Comparison of ENCODE assay signal across 7 cellular contexts in genomic region chr2:69916151-69916550, GRCh38. TPM values are rescaled to one million over a fixed set of nuclear protein-coding genes. Genes with fewer than 3 reads are reported as not detected.
DNase-seq lines count a peak whose midpoint lies in the region; FAIRE-seq and TF ChIP-seq lines count a peak whose summit lies in the region.

No MANE protein-coding gene starts in this region.

- H3K9me3 ChIP-seq in HAP-1 (no peaks in the 10 kb centered on the region), small intestine (ENCODE audit: control insufficient read depth, low read depth) (no peaks in the 10 kb centered on the region)

- 13 to 44% (median 19%) methylated on average over 2 of the region's 2 CpGs for WGBS in small intestine, 3 donors

- H3K27ac ChIP-seq in VCaP: peak overlapping the region; percentile 76
- no peak overlapping the region for H3K27ac ChIP-seq in small intestine (ENCODE audit: low read depth in 1 of 2, low read length in 1 of 2)

- H3K36me3 ChIP-seq in HAP-1 (replicated peaks) (peaks cover 7% of the 10 kb centered on the region), small intestine (ENCODE audit: control insufficient read depth in 2 of 2, insufficient read depth in 2 of 2, low read length in 2 of 2) (peaks cover 0 to 4% of the 10 kb centered on the region in 2 donors)

- H3K4me3 ChIP-seq in HAP-1 (peak overlapping the region; percentile 91), fibroblast of villous mesenchyme (ENCODE audit: low read depth, low read length) (peak overlapping the region; percentile 87), small intestine (ENCODE audit: low read depth in 1 of 2, low read length in 2 of 2) (peak overlapping the region in 1 of 2 donors; percentile 80)

- FAIRE-seq in small intestine (lab: Jason Lieb, UNC) (no peak), GM12891 (lab: Jason Lieb, UNC) (no peak)

- no peak for TF ChIP-seq POLR2A in GM12891 (IDR thresholded peaks at IDR 0.05; ENCODE audit: low read depth, low read length)

- in situ Hi-C loops in HAP-1 (cut with MboI; ENCODE audit: low sequenced_read_pairs): loop anchor here (10.0 to 25.0 kb wide), 3 partner anchors 149 to 721 kb away; partner anchors contain the start of gene SNRPG

- no peaks in the 10 kb centered on the region for H3K27me3 ChIP-seq in HAP-1 (ENCODE audit: low read depth)
- no peaks in the 10 kb centered on the region for H3K27me3 ChIP-seq in small intestine (ENCODE audit: control insufficient read depth in 2 of 2, insufficient read depth in 2 of 2, low read length in 2 of 2)

- H3K4me1 ChIP-seq in HAP-1 (peaks cover 14% of the 10 kb centered on the region), small intestine (ENCODE audit: control insufficient read depth in 2 of 2, insufficient read depth in 1 of 2, low read depth in 1 of 2, low read length in 1 of 2) (no peaks in the 10 kb centered on the region)

- no peak for DNase-seq in HAP-1 (ENCODE audit: low spot score in 2 of 2)
- DNase-seq in fibroblast of villous mesenchyme (ENCODE audit: low read depth): no peak
- peak; percentile 39 for DNase-seq in small intestine
- no peak for DNase-seq in islet precursor cell
- no peak for DNase-seq in GM12891 (ENCODE audit: insufficient read length, low spot score)
- DNase-seq in activated CD4-positive, alpha-beta T cell treated with anti-CD3 and anti-CD28 coated beads, Interleukin-2, amount 50 U/mL, for 48 hours: no peak

- TF ChIP-seq CTCF in VCaP (conservative IDR thresholded peaks at IDR 0.05) (no peak), fibroblast of villous mesenchyme (IDR thresholded peaks at IDR 0.05; ENCODE audit: insufficient read depth, low read depth, low read length) (no peak)

TF ChIP-seq in GM12891, 5 proteins besides CTCF, POLR2A, EP300 and RAD21:
- TF ChIP-seq TAF1 (IDR thresholded peaks at IDR 0.05; ENCODE audit: low read depth, low read length): no peak
- no peak for TF ChIP-seq POLR2AphosphoS5 (IDR thresholded peaks at IDR 0.05; ENCODE audit: low read depth, low read length)
- no peak for TF ChIP-seq SPI1 (IDR thresholded peaks at IDR 0.05; ENCODE audit: low read depth, low read length)
- no peak for TF ChIP-seq POU2F2 (IDR thresholded peaks at IDR 0.05; ENCODE audit: low read depth, low read length)
- no peak for TF ChIP-seq PAX5 (IDR thresholded peaks at IDR 0.05; ENCODE audit: insufficient read depth, low read length, severe bottlenecking)

RNA-seq across cellular contexts. Expression of gene MXD1, which starts 1.2 kb away (rescaled TPM):
- total RNA-seq in fibroblast of villous mesenchyme: 5.2 TPM in 2 replicates
- polyA plus RNA-seq in small intestine: 10 to 100 TPM in 2 of 3 donors, 1 to 10 TPM in 1; 7.4 to 36.2 (median 35.6) TPM
- polyA plus RNA-seq in GM12891 (2012; ENCODE audit: low read depth, missing spikeins): 4.5 TPM

RNA-seq across cellular contexts. Expression of gene SNRNP27, which starts 22.4 kb away (rescaled TPM):
- 35.8 and 44.9 TPM in 2 replicates for total RNA-seq in fibroblast of villous mesenchyme
- polyA plus RNA-seq in small intestine: 10 to 100 TPM; 39.8 to 42.4 (median 40.0) TPM
- polyA plus RNA-seq in GM12891 (2012; ENCODE audit: low read depth, missing spikeins): 29.7 TPM

RNA-seq across cellular contexts. Expression of gene ASPRV1, which starts 45.3 kb away (rescaled TPM):
- under 0.01 and 0.43 TPM in 2 replicates for total RNA-seq in fibroblast of villous mesenchyme
- polyA plus RNA-seq in small intestine: 1 to 10 TPM; 1.5 to 3.5 (median 3.1) TPM
- polyA plus RNA-seq in GM12891 (2012; ENCODE audit: low read depth, missing spikeins): 0.46 TPM
